ENCODE assay signal across 1 cellular context in genomic region chr1:169090900-169091311, GRCh38.
TF ChIP-seq lines count a peak whose summit lies in the region.

No MANE protein-coding gene starts in this region.

TF ChIP-seq in H1, 55 proteins besides CTCF, POLR2A, EP300 and RAD21 (continued from another document):
- TF ChIP-seq RFX5 (IDR thresholded peaks at IDR 0.05; ENCODE audit: borderline replicate concordance, low read depth, low read length) (no peak), ATF2 (IDR thresholded peaks at IDR 0.05; ENCODE audit: low read length) (no peak), YY1 (IDR thresholded peaks at IDR 0.05; ENCODE audit: low read depth, low read length) (no peak), CEBPB (IDR thresholded peaks at IDR 0.05; ENCODE audit: low read depth, low read length) (no peak), HDAC2 (IDR thresholded peaks at IDR 0.05; ENCODE audit: borderline replicate concordance in 1 of 2, low read depth in 2 of 2, low read length in 2 of 2) (no peak), MAX (IDR thresholded peaks at IDR 0.05) (no peak)
